22 cellular contexts compared by ENCODE assay signal in genomic region chr7:25882151-25882773, GRCh38.
A peak's percentile ranks its signal among the peaks of the same experiment; 100 is the strongest.
DNase-seq lines count a peak whose midpoint lies in the region; ATAC-seq, FAIRE-seq and TF ChIP-seq lines count a peak whose summit lies in the region.
"Had no signal": no experiment of that assay in that cellular context is flagged by ENCODE, and none has a peak within 500 bp of the region (broad histone marks: within the 10 kb centered on the region; RNA-seq: fewer than 3 reads in every experiment).

No MANE protein-coding gene starts in this region.

- peaks cover 31% of the 10 kb centered on the region for H3K27me3 Mint-ChIP-seq in activated T-cell treated with anti-CD3 and anti-CD28 coated beads, Interleukin-2, amount 50 U/mL, for 72 hours (ENCODE audit: low read depth)
- H3K27me3 Mint-ChIP-seq in effector memory CD8-positive, alpha-beta T cell, result peaks cover 69 to 90% of the 10 kb centered on the region in 2 donors

- H3K36me3 ChIP-seq in HEK293 (ENCODE audit: control insufficient read depth in 2 of 2, insufficient read depth in 1 of 2, low read length in 2 of 2), result no peaks in the 10 kb centered on the region
- H3K36me3 ChIP-seq: BE2C; BLaER1 treated with 17β-estradiol and CSF1 and Interleukin-3, amounts not matched to agents 10 nM and 100 nM had no signal

- POLR2A ChIA-PET in HEK293 (lab: Yijun Ruan, JAX), result no interaction called here

- no peaks in the 10 kb centered on the region for H3K9me3 ChIP-seq in HEK293 (ENCODE audit: control insufficient read depth, insufficient read depth, low read depth, low read length)
- H3K9me3 ChIP-seq: BE2C; BLaER1 treated with 17β-estradiol and CSF1 and Interleukin-3, amounts not matched to agents 10 nM and 100 nM had no signal

- no peaks in the 10 kb centered on the region for H3K9me3 Mint-ChIP-seq in activated T-cell treated with anti-CD3 and anti-CD28 coated beads, Interleukin-2, amount 50 U/mL, for 72 hours
- H3K9me3 Mint-ChIP-seq in effector memory CD8-positive, alpha-beta T cell, result no peaks in the 10 kb centered on the region
- H3K9me3 Mint-ChIP-seq: CD4-positive, alpha-beta T cell; CD8-positive, alpha-beta memory T cell; HFFc6 had no signal

- CTCF ChIA-PET in HEK293 (lab: Yijun Ruan, JAX), result interaction anchor here (0.6 to 3.3 kb wide), 5 partner anchors 10 to 208 kb away, joined by 3 to 19 read pairs (median 3); no protein-coding TSS in a partner anchor

- no peak for TF ChIP-seq CTCF in HEK293 (tag by site-specific recombination; IDR thresholded peaks at IDR 0.05)

- peak overlapping the region; percentile 46; the same call in 1 of the 2 replicates for H3K27ac ChIP-seq in HEK293 (ENCODE audit: extremely low read depth, low read depth, low read length)
- H3K27ac ChIP-seq: BLaER1 treated with 17β-estradiol and CSF1 and Interleukin-3, amounts not matched to agents 10 nM and 100 nM had no signal

- H3K36me3 Mint-ChIP-seq in activated T-cell treated with anti-CD3 and anti-CD28 coated beads, Interleukin-2, amount 50 U/mL, for 72 hours (ENCODE audit: insufficient read depth in 2 of 2), result no peaks in the 10 kb centered on the region
- H3K36me3 Mint-ChIP-seq in effector memory CD8-positive, alpha-beta T cell (ENCODE audit: insufficient read depth), result peaks cover 4% of the 10 kb centered on the region
- H3K36me3 Mint-ChIP-seq: CD14-positive monocyte; CD8-positive, alpha-beta memory T cell had no signal

- no peak overlapping the region for H3K4me3 ChIP-seq in HEK293 (ENCODE audit: low read depth, low read length)
- H3K4me3 ChIP-seq: BLaER1 treated with 17β-estradiol and CSF1 and Interleukin-3, amounts not matched to agents 10 nM and 100 nM had no signal

- H3K4me3 Mint-ChIP-seq in activated T-cell treated with anti-CD3 and anti-CD28 coated beads, Interleukin-2, amount 50 U/mL, for 72 hours, result no peak overlapping the region
- no peak overlapping the region for H3K4me3 Mint-ChIP-seq in effector memory CD8-positive, alpha-beta T cell
- H3K4me3 Mint-ChIP-seq: CD4-positive, alpha-beta T cell; CD8-positive, alpha-beta memory T cell; HFFc6 had no signal

- intact Hi-C loops in left colon (cut with DNase I, micrococcal nuclease), result no loop called here

- FAIRE-seq in G401.6 (lab: Jason Lieb, UNC), result peak; percentile 99
- FAIRE-seq: A204.1, D721Med, GM12892, H1 had no signal

- ATAC-seq in left colon, result peak; percentile 72
- ATAC-seq in activated T-cell treated with anti-CD3 and anti-CD28 coated beads, Interleukin-2, amount 50 U/mL, for 72 hours (replicated peaks in 1 of 2), result no peak
- no peak for ATAC-seq in effector memory CD8-positive, alpha-beta T cell (replicated peaks)

- peaks cover 5% of the 10 kb centered on the region for H3K4me1 Mint-ChIP-seq in activated T-cell treated with anti-CD3 and anti-CD28 coated beads, Interleukin-2, amount 50 U/mL, for 72 hours (ENCODE audit: low read depth)
- H3K4me1 Mint-ChIP-seq in effector memory CD8-positive, alpha-beta T cell (ENCODE audit: low read depth in 2 of 2), result no peaks in the 10 kb centered on the region
- H3K4me1 Mint-ChIP-seq: CD14-positive monocyte; CD8-positive, alpha-beta memory T cell had no signal

- DNase-seq in left colon (no peak), OCI-M1 (lab: John Stamatoyannopoulos, UW) (no peak)
- DNase-seq in activated T-cell treated with anti-CD3 and anti-CD28 coated beads, Interleukin-2, amount 50 U/mL, for 72 hours, result no peak
- no peak for DNase-seq in effector memory CD8-positive, alpha-beta T cell
- DNase-seq: ACHN; AML-193; BE2C; CD4-positive, alpha-beta T cell; CD8-positive, alpha-beta memory T cell; DMS 273 treated with DMSO at 0.1 percent for 48 hours; EL; H7; HCEC 1CT; HFFc6 had no signal

- no peak overlapping the region for H3K27ac Mint-ChIP-seq in activated T-cell treated with anti-CD3 and anti-CD28 coated beads, Interleukin-2, amount 50 U/mL, for 72 hours
- no peak overlapping the region for H3K27ac Mint-ChIP-seq in effector memory CD8-positive, alpha-beta T cell
- H3K27ac Mint-ChIP-seq: CD14-positive monocyte; CD4-positive, alpha-beta T cell; CD8-positive, alpha-beta memory T cell; HFFc6 had no signal

- peaks cover 33% of the 10 kb centered on the region for H3K4me1 ChIP-seq in HEK293 (ENCODE audit: control insufficient read depth, insufficient read depth, low read length)
- H3K4me1 ChIP-seq: BE2C had no signal

TF ChIP-seq in HEK293, 187 proteins besides CTCF, POLR2A, EP300 and RAD21 (continues in another document):
- TF ChIP-seq PRDM6 (tag by site-specific recombination; IDR thresholded peaks at IDR 0.05), result peak; percentile 93
- peak; percentile 81 for TF ChIP-seq ZSCAN30 (tag by site-specific recombination; IDR thresholded peaks at IDR 0.05)
- TF ChIP-seq ZNF561 (tag by site-specific recombination; IDR thresholded peaks at IDR 0.05; ENCODE audit: borderline replicate concordance), result peak; percentile 36; the same call in 1 of the 2 replicates
- TF ChIP-seq ZNF335 (tag by site-specific recombination; conservative IDR thresholded peaks at IDR 0.05), result peak; percentile 86
- TF ChIP-seq ZBTB11 (tag by site-specific recombination; conservative IDR thresholded peaks at IDR 0.05; ENCODE audit: low read depth), result peak; percentile 68
- peak; percentile 66; the same call in 1 of the 2 replicates for TF ChIP-seq GLI2 (tag by site-specific recombination; IDR thresholded peaks at IDR 0.05; ENCODE audit: borderline replicate concordance, low read depth)
- peak; percentile 79 for TF ChIP-seq SP7 (tag by site-specific recombination; IDR thresholded peaks at IDR 0.05)
- TF ChIP-seq ZBTB48 (tag by site-specific recombination; IDR thresholded peaks at IDR 0.05), result no peak
- peak; percentile 25; the same call in 1 of the 2 replicates for TF ChIP-seq PATZ1 (tag by site-specific recombination; IDR thresholded peaks at IDR 0.05)
- peak; percentile 52; the same call in 1 of the 2 replicates for TF ChIP-seq KLF10 (tag by site-specific recombination; IDR thresholded peaks at IDR 0.05)
